1 cellular context compared by ENCODE assay signal in genomic region chr1:150226486-150226885, GRCh38.
TF ChIP-seq lines count a peak whose summit lies in the region.

No MANE protein-coding gene starts in this region.

TF ChIP-seq in K562, 482 proteins besides CTCF, POLR2A, EP300 and RAD21:
- TF ChIP-seq ZFP30 (CRISPR knock-in tag; IDR thresholded peaks at IDR 0.05; ENCODE audit: borderline replicate concordance) (no peak), SREBF1 (IDR thresholded peaks at IDR 0.05; ENCODE audit: borderline replicate concordance, low read depth, low read length) (no peak), KDM4B (IDR thresholded peaks at IDR 0.05; ENCODE audit: borderline replicate concordance in 2 of 2, low read depth in 1 of 2) (no peak), POLR2H (tag; IDR thresholded peaks at IDR 0.05; ENCODE audit: low read depth) (no peak), LARP7 (IDR thresholded peaks at IDR 0.05) (no peak), POLR2G (IDR thresholded peaks at IDR 0.05; ENCODE audit: low read depth, low read length) (no peak), STAT5A (IDR thresholded peaks at IDR 0.05; ENCODE audit: borderline replicate concordance, low read length) (no peak), ZNF124 (CRISPR knock-in tag; IDR thresholded peaks at IDR 0.05) (no peak), HNRNPK (IDR thresholded peaks at IDR 0.05; ENCODE audit: low read depth, low read length, poor library complexity, severe bottlenecking) (no peak), ZNF24 (IDR thresholded peaks at IDR 0.05) (no peak), HDAC8 (tag; IDR thresholded peaks at IDR 0.05) (no peak), SAP30 (IDR thresholded peaks at IDR 0.05; ENCODE audit: borderline replicate concordance, insufficient read depth, low read depth, low read length, poor library complexity, severe bottlenecking) (no peak), GTF2A2 (tag; IDR thresholded peaks at IDR 0.05) (no peak), SMARCA4 (IDR thresholded peaks at IDR 0.05) (no peak), ZC3H4 (CRISPR knock-in tag; IDR thresholded peaks at IDR 0.05; ENCODE audit: borderline replicate concordance) (no peak)
- TF ChIP-seq, protein P1, sequence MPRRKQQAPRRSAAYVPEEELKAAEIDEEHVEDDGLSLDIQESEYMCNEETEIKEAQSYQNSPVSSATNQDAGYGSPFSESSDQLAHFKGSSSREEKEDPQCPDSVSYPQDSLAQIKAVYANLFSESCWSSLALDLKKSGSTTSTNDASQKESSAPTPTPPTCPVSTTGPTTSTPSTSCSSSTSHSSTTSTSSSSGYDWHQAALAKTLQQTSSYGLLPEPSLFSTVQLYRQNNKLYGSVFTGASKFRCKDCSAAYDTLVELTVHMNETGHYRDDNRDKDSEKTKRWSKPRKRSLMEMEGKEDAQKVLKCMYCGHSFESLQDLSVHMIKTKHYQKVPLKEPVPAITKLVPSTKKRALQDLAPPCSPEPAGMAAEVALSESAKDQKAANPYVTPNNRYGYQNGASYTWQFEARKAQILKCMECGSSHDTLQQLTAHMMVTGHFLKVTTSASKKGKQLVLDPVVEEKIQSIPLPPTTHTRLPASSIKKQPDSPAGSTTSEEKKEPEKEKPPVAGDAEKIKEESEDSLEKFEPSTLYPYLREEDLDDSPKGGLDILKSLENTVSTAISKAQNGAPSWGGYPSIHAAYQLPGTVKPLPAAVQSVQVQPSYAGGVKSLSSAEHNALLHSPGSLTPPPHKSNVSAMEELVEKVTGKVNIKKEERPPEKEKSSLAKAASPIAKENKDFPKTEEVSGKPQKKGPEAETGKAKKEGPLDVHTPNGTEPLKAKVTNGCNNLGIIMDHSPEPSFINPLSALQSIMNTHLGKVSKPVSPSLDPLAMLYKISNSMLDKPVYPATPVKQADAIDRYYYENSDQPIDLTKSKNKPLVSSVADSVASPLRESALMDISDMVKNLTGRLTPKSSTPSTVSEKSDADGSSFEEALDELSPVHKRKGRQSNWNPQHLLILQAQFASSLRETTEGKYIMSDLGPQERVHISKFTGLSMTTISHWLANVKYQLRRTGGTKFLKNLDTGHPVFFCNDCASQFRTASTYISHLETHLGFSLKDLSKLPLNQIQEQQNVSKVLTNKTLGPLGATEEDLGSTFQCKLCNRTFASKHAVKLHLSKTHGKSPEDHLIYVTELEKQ (CRISPR knock-in tag; IDR thresholded peaks at IDR 0.05): no peak
- TF ChIP-seq, protein P2, sequence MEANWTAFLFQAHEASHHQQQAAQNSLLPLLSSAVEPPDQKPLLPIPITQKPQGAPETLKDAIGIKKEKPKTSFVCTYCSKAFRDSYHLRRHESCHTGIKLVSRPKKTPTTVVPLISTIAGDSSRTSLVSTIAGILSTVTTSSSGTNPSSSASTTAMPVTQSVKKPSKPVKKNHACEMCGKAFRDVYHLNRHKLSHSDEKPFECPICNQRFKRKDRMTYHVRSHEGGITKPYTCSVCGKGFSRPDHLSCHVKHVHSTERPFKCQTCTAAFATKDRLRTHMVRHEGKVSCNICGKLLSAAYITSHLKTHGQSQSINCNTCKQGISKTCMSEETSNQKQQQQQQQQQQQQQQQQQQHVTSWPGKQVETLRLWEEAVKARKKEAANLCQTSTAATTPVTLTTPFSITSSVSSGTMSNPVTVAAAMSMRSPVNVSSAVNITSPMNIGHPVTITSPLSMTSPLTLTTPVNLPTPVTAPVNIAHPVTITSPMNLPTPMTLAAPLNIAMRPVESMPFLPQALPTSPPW (CRISPR knock-in tag; IDR thresholded peaks at IDR 0.05): no peak
